In the genomic region with DNA sequence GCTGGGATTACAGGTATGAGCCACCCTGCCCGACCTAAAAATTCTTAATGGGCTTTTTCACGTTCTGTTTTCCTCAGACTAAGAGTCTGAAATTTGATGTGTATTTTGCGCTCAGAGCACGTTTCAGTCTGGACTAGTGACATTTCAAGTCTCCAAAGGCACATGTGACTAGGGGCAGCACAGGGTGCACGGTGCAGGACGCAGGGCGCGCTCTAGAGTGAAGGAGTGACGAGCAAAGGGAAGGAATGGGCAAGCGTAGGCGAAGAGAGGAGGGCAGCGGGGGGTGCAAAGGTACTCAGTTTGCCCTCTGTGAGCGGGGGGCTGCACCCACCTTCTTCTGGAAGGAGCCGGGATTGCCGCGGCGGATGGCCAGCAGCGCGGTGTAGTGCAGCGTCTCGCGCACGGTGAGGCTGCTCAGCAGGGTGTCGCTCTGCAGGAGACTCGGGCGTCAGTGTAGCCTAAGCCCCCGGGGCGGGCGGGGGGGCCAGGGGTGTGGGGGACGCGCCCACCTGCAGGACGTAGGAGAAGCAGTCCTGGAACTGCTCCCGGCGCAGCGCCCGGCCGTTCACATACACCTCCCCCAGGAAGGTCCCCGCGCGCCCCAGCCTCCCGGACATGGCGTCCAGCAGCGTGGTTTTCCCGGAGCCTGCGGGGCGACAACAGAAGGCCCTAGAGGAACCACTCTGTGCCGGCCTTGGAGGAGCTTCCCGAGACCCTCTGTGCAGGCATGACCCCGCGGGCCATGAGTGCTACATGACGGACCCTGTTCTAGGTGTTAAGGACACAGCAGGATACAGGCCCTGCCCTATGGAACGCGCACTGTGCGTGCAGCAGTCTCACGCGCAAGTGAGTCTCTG, we compare ENCODE assay signal across 1 cellular context.
TF ChIP-seq lines count a peak whose summit lies in the region.

No MANE protein-coding gene starts in this region.

TF ChIP-seq in WTC11, 78 proteins besides CTCF, POLR2A, EP300 and RAD21 (continued from another document):
- TF ChIP-seq, protein P1, sequence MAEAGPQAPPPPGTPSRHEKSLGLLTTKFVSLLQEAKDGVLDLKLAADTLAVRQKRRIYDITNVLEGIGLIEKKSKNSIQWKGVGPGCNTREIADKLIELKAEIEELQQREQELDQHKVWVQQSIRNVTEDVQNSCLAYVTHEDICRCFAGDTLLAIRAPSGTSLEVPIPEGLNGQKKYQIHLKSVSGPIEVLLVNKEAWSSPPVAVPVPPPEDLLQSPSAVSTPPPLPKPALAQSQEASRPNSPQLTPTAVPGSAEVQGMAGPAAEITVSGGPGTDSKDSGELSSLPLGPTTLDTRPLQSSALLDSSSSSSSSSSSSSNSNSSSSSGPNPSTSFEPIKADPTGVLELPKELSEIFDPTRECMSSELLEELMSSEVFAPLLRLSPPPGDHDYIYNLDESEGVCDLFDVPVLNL (CRISPR knock-in tag; IDR thresholded peaks at IDR 0.05; ENCODE audit: borderline replicate concordance, low read depth) = no peak
- TF ChIP-seq TP53 (CRISPR knock-in tag; IDR thresholded peaks at IDR 0.05) = no peak
- TF ChIP-seq ZNF671 (CRISPR knock-in tag; IDR thresholded peaks at IDR 0.05) = no peak
